22 cellular contexts compared by ENCODE assay signal in genomic region chr7:124718032-124718766, GRCh38. TPM values are rescaled to one million over a fixed set of nuclear protein-coding genes. Genes with fewer than 3 reads are reported as not detected.
DNase-seq lines count a peak whose midpoint lies in the region; ATAC-seq and TF ChIP-seq lines count a peak whose summit lies in the region.
"Had no signal": no experiment of that assay in that cellular context is flagged by ENCODE, and none has a peak within 500 bp of the region (broad histone marks: within the 10 kb centered on the region; RNA-seq: fewer than 3 reads in every experiment).

No MANE protein-coding gene starts in this region.

- POLR2A ChIA-PET in PC-3 (lab: Charles Lee; ENCODE audit: unreplicated experiment): interaction anchor here (0.7 to 0.8 kb wide), 2 partner anchors 47 to 49 kb away, joined by 3 read pairs; partner anchors contain the start of gene GPR37

- peak overlapping the region; percentile 69 for H3K4me2 ChIP-seq in PC-3 (ENCODE audit: low read length)
- H3K4me2 ChIP-seq in smooth muscle cell: no peak overlapping the region

- no peaks in the 10 kb centered on the region for H4K20me1 ChIP-seq in PC-3 (ENCODE audit: low read length)
- H4K20me1 ChIP-seq in smooth muscle cell (ENCODE audit: low read depth): no peaks in the 10 kb centered on the region

- no peaks in the 10 kb centered on the region for H3K36me3 Mint-ChIP-seq in endodermal cell (ENCODE audit: low read depth)
- H3K36me3 Mint-ChIP-seq: activated naive CD4-positive, alpha-beta T cell treated with anti-CD3 and anti-CD28 coated beads, Interleukin-2, amount 50 U/mL, for 72 hours had no signal

- DNase-seq in HCEC 1CT (peak; percentile 59), PC-3 (peak; percentile 93), fibroblast of peridontal ligament (ENCODE audit: extremely low read depth) (peak; percentile 61), smooth muscle cell (lab: John Stamatoyannopoulos, UW; ENCODE audit: unreplicated experiment) (no peak), globus pallidus (ENCODE audit: low spot score) (no peak), endodermal cell (no peak)
- no peak for DNase-seq in effector memory CD4-positive, alpha-beta T cell
- DNase-seq: activated T-cell treated with anti-CD3 and anti-CD28 coated beads, Interleukin-2, amount 50 U/mL, for 48 hours; BE2C; GF-D8; left colon; NCI-H2081 treated with DMSO at 0.1 percent for 48 hours; NCI-H526 treated with DMSO at 0.1 percent for 48 hours; small intestine; stimulated activated CD4-positive, alpha-beta T cell treated with anti-CD3 and anti-CD28 coated beads, Interleukin-4, amount 100 ng/mL, for 1 hour; stimulated activated naive CD8-positive, alpha-beta T cell treated with anti-CD3 and anti-CD28 coated beads, Interleukin-15, amount 100 ng/mL, for 72 hours; upper lobe of left lung had no signal

- H3K4me3 ChIP-seq in PC-3 (ENCODE audit: low read length): peak overlapping the region; percentile 38; the same call in 1 of the 2 replicates
- H3K4me3 ChIP-seq in smooth muscle cell: no peak overlapping the region
- H3K4me3 ChIP-seq in endodermal cell (ENCODE audit: low read length): no peak overlapping the region
- H3K4me3 ChIP-seq in effector memory CD4-positive, alpha-beta T cell (ENCODE audit: insufficient read depth, low read depth, low read length, poor library complexity, severe bottlenecking): no peak overlapping the region
- H3K4me3 ChIP-seq: GM12878, HAP-1, upper lobe of left lung had no signal

- TF ChIP-seq CTCF in PC-3 (conservative IDR thresholded peaks at IDR 0.05; ENCODE audit: low read depth, low read length) (no peak), smooth muscle cell (IDR thresholded peaks at IDR 0.05; ENCODE audit: borderline replicate concordance, insufficient read depth, poor library complexity, severe bottlenecking) (no peak), endodermal cell (conservative IDR thresholded peaks at IDR 0.05) (no peak)

- no peaks in the 10 kb centered on the region for H3K27me3 Mint-ChIP-seq in endodermal cell (ENCODE audit: insufficient read depth)
- H3K27me3 Mint-ChIP-seq: stimulated activated naive CD8-positive, alpha-beta T cell treated with anti-CD3 and anti-CD28 coated beads, Interleukin-15, amount 100 ng/mL, for 72 hours had no signal

- peaks cover 6% of the 10 kb centered on the region for H3K9me3 Mint-ChIP-seq in endodermal cell
- H3K9me3 Mint-ChIP-seq: stimulated activated naive CD8-positive, alpha-beta T cell treated with anti-CD3 and anti-CD28 coated beads, Interleukin-15, amount 100 ng/mL, for 72 hours had no signal

- H3K9me2 ChIP-seq in PC-3 (replicated peaks; ENCODE audit: low read length): no peaks in the 10 kb centered on the region

- peaks cover 8% of the 10 kb centered on the region for H3K4me1 Mint-ChIP-seq in endodermal cell
- H3K4me1 Mint-ChIP-seq: stimulated activated naive CD8-positive, alpha-beta T cell treated with anti-CD3 and anti-CD28 coated beads, Interleukin-15, amount 100 ng/mL, for 72 hours had no signal

- H3K79me2 ChIP-seq in PC-3 (ENCODE audit: low read length) (no peaks in the 10 kb centered on the region), smooth muscle cell (ENCODE audit: low read depth) (no peaks in the 10 kb centered on the region)

- H3F3A ChIP-seq in PC-3 (ENCODE audit: low read length, unreplicated experiment) (peaks cover 13% of the 10 kb centered on the region), smooth muscle cell (ENCODE audit: low read depth) (no peaks in the 10 kb centered on the region)

- no peak overlapping the region for H3K4me3 Mint-ChIP-seq in endodermal cell
- H3K4me3 Mint-ChIP-seq: stimulated activated naive CD8-positive, alpha-beta T cell treated with anti-CD3 and anti-CD28 coated beads, Interleukin-15, amount 100 ng/mL, for 72 hours; T-helper 2 cell treated with Interferon-gamma antibody and Interleukin-4, amounts not matched to agents 5 μg/mL and 100 μg/mL, for 36 hours had no signal

- peaks cover 53% of the 10 kb centered on the region for H3K4me1 ChIP-seq in PC-3 (ENCODE audit: insufficient read depth, low read length)
- H3K4me1 ChIP-seq in smooth muscle cell (ENCODE audit: low read depth): no peaks in the 10 kb centered on the region
- no peaks in the 10 kb centered on the region for H3K4me1 ChIP-seq in endodermal cell (ENCODE audit: control insufficient read depth, insufficient read depth, low read length)
- no peaks in the 10 kb centered on the region for H3K4me1 ChIP-seq in effector memory CD4-positive, alpha-beta T cell (ENCODE audit: control insufficient read depth, insufficient read depth, low read length, poor library complexity, severe bottlenecking)
- H3K4me1 ChIP-seq: BE2C, HAP-1, upper lobe of left lung had no signal

- no peaks in the 10 kb centered on the region for H3K9me3 ChIP-seq in PC-3 (ENCODE audit: low read length)
- no peaks in the 10 kb centered on the region for H3K9me3 ChIP-seq in smooth muscle cell (replicated peaks; ENCODE audit: low read depth)
- H3K9me3 ChIP-seq in endodermal cell (ENCODE audit: control insufficient read depth, low read length): peaks cover 4% of the 10 kb centered on the region
- H3K9me3 ChIP-seq in effector memory CD4-positive, alpha-beta T cell (ENCODE audit: control insufficient read depth, low read length): no peaks in the 10 kb centered on the region
- H3K9me3 ChIP-seq: BE2C, HAP-1, upper lobe of left lung had no signal

- no peak overlapping the region for H3K27ac Mint-ChIP-seq in endodermal cell
- H3K27ac Mint-ChIP-seq: activated naive CD4-positive, alpha-beta T cell treated with anti-CD3 and anti-CD28 coated beads, Interleukin-2, amount 50 U/mL, for 72 hours; stimulated activated naive CD8-positive, alpha-beta T cell treated with anti-CD3 and anti-CD28 coated beads, Interleukin-15, amount 100 ng/mL, for 72 hours; T-helper 2 cell treated with Interferon-gamma antibody and Interleukin-4, amounts not matched to agents 5 μg/mL and 100 μg/mL, for 36 hours had no signal

- ATAC-seq in PC-3: peak; percentile 67
- ATAC-seq: activated CD4-positive, CD25-positive, alpha-beta regulatory T cell treated with anti-CD3 and anti-CD28 coated beads, Interleukin-2, amount 50 U/mL, for 24 hours; activated naive CD4-positive, alpha-beta T cell treated with anti-CD3 and anti-CD28 coated beads, Interleukin-2, amount 50 U/mL, for 72 hours; GM12878; left colon; stimulated activated naive CD8-positive, alpha-beta T cell treated with anti-CD3 and anti-CD28 coated beads, Interleukin-15, amount 100 ng/mL, for 72 hours had no signal

- no peaks in the 10 kb centered on the region for H3K27me3 ChIP-seq in PC-3 (ENCODE audit: low read length)
- H3K27me3 ChIP-seq in smooth muscle cell (ENCODE audit: low read depth): no peaks in the 10 kb centered on the region
- H3K27me3 ChIP-seq in endodermal cell (ENCODE audit: control insufficient read depth, insufficient read depth, low read length, poor library complexity, severe bottlenecking): no peaks in the 10 kb centered on the region
- H3K27me3 ChIP-seq in effector memory CD4-positive, alpha-beta T cell (replicated peaks; ENCODE audit: control insufficient read depth, insufficient read depth, low read length, poor library complexity, severe bottlenecking): no peaks in the 10 kb centered on the region
- H3K27me3 ChIP-seq: upper lobe of left lung had no signal

- intact Hi-C loops in PC-3 (cut with micrococcal nuclease): loop anchor here (1.0 kb wide), 1 partner anchor 27 kb away; no protein-coding TSS in a partner anchor

- CTCF ChIA-PET in PC-3 (lab: Charles Lee): no interaction called here

- H2AFZ ChIP-seq in PC-3 (ENCODE audit: low read length) (peak overlapping the region; percentile 62), smooth muscle cell (ENCODE audit: low read depth) (peak overlapping the region; percentile 43)

- H3K9ac ChIP-seq in PC-3 (ENCODE audit: low read length) (peak overlapping the region; percentile 67), smooth muscle cell (ENCODE audit: low read depth) (no peak overlapping the region), endodermal cell (ENCODE audit: extremely low read depth, low read length, poor library complexity, severe bottlenecking) (no peak overlapping the region)

- H3K36me3 ChIP-seq in PC-3 (ENCODE audit: low read depth, low read length) (no peaks in the 10 kb centered on the region), smooth muscle cell (ENCODE audit: low read depth) (no peaks in the 10 kb centered on the region), endodermal cell (ENCODE audit: control insufficient read depth, insufficient read depth, low read length) (no peaks in the 10 kb centered on the region)
- H3K36me3 ChIP-seq in effector memory CD4-positive, alpha-beta T cell (ENCODE audit: control insufficient read depth, insufficient read depth, low read length): no peaks in the 10 kb centered on the region
- H3K36me3 ChIP-seq: BE2C, HAP-1, upper lobe of left lung had no signal

- no TSS peak for BruUV-seq in PC-3 (replicated peaks; lab: Mats Ljungman, UMichigan)

- WGBS in smooth muscle cell (ENCODE audit: low lambda C conversion rate): 94% methylated on average over 4 of the region's 4 CpGs
- 93 to 100% methylated on average over 2 to 4 of the region's 4 CpGs for WGBS in endodermal cell (ENCODE audit: insufficient coverage in 1 of 2, insufficient read length in 1 of 2), 2 experiments

- peak overlapping the region; percentile 91 for H3K27ac ChIP-seq in PC-3 (ENCODE audit: low read length)
- no peak overlapping the region for H3K27ac ChIP-seq in smooth muscle cell (ENCODE audit: low read depth)
- no peak overlapping the region for H3K27ac ChIP-seq in endodermal cell (ENCODE audit: low read depth, low read length)
- H3K27ac ChIP-seq in effector memory CD4-positive, alpha-beta T cell (ENCODE audit: insufficient read depth, low read length, poor library complexity, severe bottlenecking): no peak overlapping the region
- H3K27ac ChIP-seq: upper lobe of left lung had no signal

RNA-seq across cellular contexts. Expression of gene GPR37, which starts 47.4 kb away (rescaled TPM):
- total RNA-seq in PC-3 (2014; rRNA removed): 10.5 and 14.3 TPM in 2 replicates
- 1.3 and 3.5 TPM in 2 replicates for total RNA-seq in smooth muscle cell
- 0.38 and 6.0 TPM in 2 replicates for polyA plus RNA-seq in smooth muscle cell
- total RNA-seq in endodermal cell: 10 to 100 TPM; 31.6 to 33.1 TPM
- 9.2 TPM for polyA plus RNA-seq in endodermal cell (2013, experiment 1 of 2)
- 10.5 TPM for polyA plus RNA-seq in endodermal cell (2013, experiment 2 of 2)
- total RNA-seq: activated naive CD4-positive, alpha-beta T cell treated with anti-CD3 and anti-CD28 coated beads, Interleukin-2, amount 50 U/mL, for 72 hours; GM12878 had no signal

Comparison
In these comparisons a context has a peak if more than half of its experiments do, and no peak if none do; other contexts are left out.
1. DNase-seq: peak in HCEC 1CT (single experiment), PC-3 (single experiment) and fibroblast of peridontal ligament (single experiment); none in smooth muscle cell (single experiment), globus pallidus (single experiment), endodermal cell (single experiment) and effector memory CD4-positive, alpha-beta T cell (0 of 3).